24 cellular contexts compared by ENCODE assay signal in genomic region chr10:52108236-52108635, GRCh38.
DNase-seq lines count a peak whose midpoint lies in the region; ATAC-seq and TF ChIP-seq lines count a peak whose summit lies in the region.
"Had no signal": no experiment of that assay in that cellular context is flagged by ENCODE, and none has a peak within 500 bp of the region (broad histone marks: within the 10 kb centered on the region; RNA-seq: fewer than 3 reads in every experiment).

No MANE protein-coding gene starts in this region.

- H3K9me3 ChIP-seq in heart left ventricle = no peaks in the 10 kb centered on the region
- H3K9me3 ChIP-seq in MM.1S (replicated peaks; ENCODE audit: insufficient read depth, low read length) = no peaks in the 10 kb centered on the region
- H3K9me3 ChIP-seq in psoas muscle = no peaks in the 10 kb centered on the region
- H3K9me3 ChIP-seq in MG63 = no peaks in the 10 kb centered on the region
- H3K9me3 ChIP-seq: BE2C had no signal

- ATAC-seq in heart left ventricle (peak in 3 of 4 donors; percentile 54 to 72 (median 71)), left cardiac atrium (no peak), psoas muscle (peak; percentile 70 to 81 (median 78))
- ATAC-seq: GM23338 had no signal

- H3K27ac ChIP-seq in heart left ventricle (no peak overlapping the region), MM.1S (ENCODE audit: low read length) (no peak overlapping the region), psoas muscle (peak overlapping the region; percentile 42)
- H3K27ac ChIP-seq: 22Rv1 had no signal

- H3K4me2 ChIP-seq in MM.1S (ENCODE audit: low read depth, low read length) = no peak overlapping the region
- H3K4me2 ChIP-seq: GM23338 had no signal

- H4K20me1 ChIP-seq in MM.1S (ENCODE audit: insufficient read depth, low read length) = no peaks in the 10 kb centered on the region

- DNase-seq in NCI-H2081 (lab: John Stamatoyannopoulos, UW) (peak; percentile 21 to 37), NCI-H2081 treated with DMSO at 0.1 percent for 48 hours (lab: John Stamatoyannopoulos, UW) (no peak), heart left ventricle (no peak), left cardiac atrium (no peak), MM.1S (peak; percentile 53), psoas muscle (no peak), GM19240 (ENCODE audit: insufficient read length, low spot score) (no peak), MG63 (no peak)
- DNase-seq: ACHN; BE2C; CD8-positive, alpha-beta memory T cell; H9; MV-4-11; NCI-H1105; NCI-H1436 treated with DMSO at 0.1 percent for 48 hours; NCI-H187 treated with DMSO at 0.1 percent for 48 hours; NCI-H2227 treated with DMSO at 0.1 percent for 48 hours; NCI-H748 treated with DMSO at 0.1 percent for 48 hours; NK-92 treated with Interleukin-12 subunit alpha and Interleukin-12 subunit beta, amount 100 ng/mL, for 24 hours; RPMI8226; SHP77 treated with DMSO at 0.1 percent for 48 hours; T-helper 1 cell had no signal

- no peak for TF ChIP-seq CTCF in heart left ventricle (IDR thresholded peaks at IDR 0.05)
- TF ChIP-seq CTCF in MM.1S (IDR thresholded peaks at IDR 0.05; ENCODE audit: low read length) = no peak
- TF ChIP-seq CTCF in psoas muscle (IDR thresholded peaks at IDR 0.05) = no peak

- H2AFZ ChIP-seq in MM.1S (ENCODE audit: low read length) = no peak overlapping the region
- H2AFZ ChIP-seq: GM23338 had no signal

- no peak overlapping the region for H3K4me3 ChIP-seq in heart left ventricle
- H3K4me3 ChIP-seq in MM.1S (ENCODE audit: low read length) = no peak overlapping the region
- no peak overlapping the region for H3K4me3 ChIP-seq in psoas muscle
- no peak overlapping the region for H3K4me3 ChIP-seq in MG63
- H3K4me3 ChIP-seq: GM23338 had no signal

- no peak for TF ChIP-seq POLR2A in heart left ventricle (IDR thresholded peaks at IDR 0.05)

- no peaks in the 10 kb centered on the region for H3K9me2 ChIP-seq in MM.1S (replicated peaks; ENCODE audit: insufficient read depth, low read length)

- H3K9ac ChIP-seq in MM.1S (ENCODE audit: low read length) = no peak overlapping the region

- H3F3A ChIP-seq in MM.1S (ENCODE audit: insufficient read depth, low read length) = no peaks in the 10 kb centered on the region

- H3K79me2 ChIP-seq in MM.1S (ENCODE audit: low read length) = no peaks in the 10 kb centered on the region

- WGBS in heart left ventricle, 4 donors = 50 to 70% (median 63%) methylated on average over 1 of the region's 1 CpG
- 17 to 55% (median 27%) methylated on average over 1 of the region's 1 CpG for WGBS in psoas muscle, 3 donors

- intact Hi-C loops in heart left ventricle (cut with DNase I) = no loop called here
- intact Hi-C loops in left cardiac atrium (cut with DNase I) = no loop called here
- intact Hi-C loops in psoas muscle (cut with DNase I) = loop anchor here in 1 of 2 donors (5.0 kb wide), 1 partner anchor 36 kb away; no protein-coding TSS in a partner anchor

- peaks cover 0 to 10% (median 0%) of the 10 kb centered on the region in 12 donors for H3K4me1 ChIP-seq in heart left ventricle
- 0 out of 2 replicates have a peak, but pooled peaks cover 6% of the 10 kb centered on the region for H3K4me1 ChIP-seq in MM.1S (ENCODE audit: low read length)
- H3K4me1 ChIP-seq in psoas muscle = peaks cover 26% of the 10 kb centered on the region
- H3K4me1 ChIP-seq: BE2C had no signal

- H3K36me3 ChIP-seq in heart left ventricle (no peaks in the 10 kb centered on the region), MM.1S (replicated peaks; ENCODE audit: insufficient read depth, low read length) (no peaks in the 10 kb centered on the region), psoas muscle (ENCODE audit: insufficient read depth in 1 of 2, low read depth in 1 of 2) (no peaks in the 10 kb centered on the region), MG63 (no peaks in the 10 kb centered on the region)
- H3K36me3 ChIP-seq: BE2C had no signal

- no peaks in the 10 kb centered on the region for H3K27me3 ChIP-seq in heart left ventricle
- H3K27me3 ChIP-seq in MM.1S (replicated peaks; ENCODE audit: insufficient read depth, low read length) = no peaks in the 10 kb centered on the region
- no peaks in the 10 kb centered on the region for H3K27me3 ChIP-seq in psoas muscle (ENCODE audit: insufficient read depth in 3 of 3, low read length in 2 of 3)
- H3K27me3 ChIP-seq in MG63 = no peaks in the 10 kb centered on the region
- H3K27me3 ChIP-seq: BE2C had no signal

Comparison
In these comparisons a context has a peak if more than half of its experiments do, and no peak if none do; other contexts are left out.
1. DNase-seq: peak in NCI-H2081 (2 of 2) and MM.1S (single experiment); none in NCI-H2081 treated with DMSO at 0.1 percent for 48 hours (single experiment), heart left ventricle (0 of 5), left cardiac atrium (single experiment), psoas muscle (0 of 2), GM19240 (single experiment) and MG63 (single experiment).
2. ATAC-seq: peak in heart left ventricle (3 of 4) and psoas muscle (4 of 4); none in left cardiac atrium (0 of 2).